1 cellular context compared by ENCODE assay signal in genomic region chr1:51878307-51878615, GRCh38.
TF ChIP-seq lines count a peak whose summit lies in the region.

No MANE protein-coding gene starts in this region.

TF ChIP-seq in HepG2, 621 proteins besides CTCF, POLR2A, EP300 and RAD21 (continued from another document and continues in another):
- TF ChIP-seq ZBTB49 (CRISPR knock-in tag; IDR thresholded peaks at IDR 0.05; ENCODE audit: borderline replicate concordance) (no peak), BHLHE40 (IDR thresholded peaks at IDR 0.05; ENCODE audit: low read length) (no peak), PRDM4 (CRISPR knock-in tag; IDR thresholded peaks at IDR 0.05; ENCODE audit: borderline replicate concordance) (no peak), KLF16 (CRISPR knock-in tag; IDR thresholded peaks at IDR 0.05) (0 out of 4 replicates have a peak, but pooled peaks of 1 of the 2 experiments have one; percentile 78), MED13 (CRISPR knock-in tag; IDR thresholded peaks at IDR 0.05) (no peak), CENPX (CRISPR knock-in tag; IDR thresholded peaks at IDR 0.05) (no peak), ZNF350 (CRISPR knock-in tag; IDR thresholded peaks at IDR 0.05; ENCODE audit: borderline replicate concordance, low read depth) (no peak), ZXDC (CRISPR knock-in tag; IDR thresholded peaks at IDR 0.05) (no peak), MZF1 (CRISPR knock-in tag; IDR thresholded peaks at IDR 0.05; ENCODE audit: borderline replicate concordance) (0 out of 2 replicates have a peak, but pooled peaks have one; percentile 29), FUBP1 (CRISPR knock-in tag; IDR thresholded peaks at IDR 0.05; ENCODE audit: borderline replicate concordance) (no peak), TBX2 (CRISPR knock-in tag; IDR thresholded peaks at IDR 0.05; ENCODE audit: borderline replicate concordance) (0 out of 2 replicates have a peak, but pooled peaks have one; percentile 49), NR3C1 (CRISPR knock-in tag; IDR thresholded peaks at IDR 0.05) (no peak), KDM5A (IDR thresholded peaks at IDR 0.05; ENCODE audit: borderline replicate concordance, low read length) (peak; percentile 50), ELF4 (CRISPR knock-in tag; IDR thresholded peaks at IDR 0.05; ENCODE audit: borderline replicate concordance) (no peak; the same call in 1 of the 2 replicates), NFKB2 (CRISPR knock-in tag; IDR thresholded peaks at IDR 0.05; ENCODE audit: borderline replicate concordance) (no peak), BATF2 (CRISPR knock-in tag; IDR thresholded peaks at IDR 0.05) (no peak), ZNF792 (CRISPR knock-in tag; IDR thresholded peaks at IDR 0.05) (no peak; the same call in 1 of the 2 replicates), LCORL (IDR thresholded peaks at IDR 0.05) (no peak), LCORL (CRISPR knock-in tag; IDR thresholded peaks at IDR 0.05) (no peak), PTBP1 (IDR thresholded peaks at IDR 0.05; ENCODE audit: low read depth, low read length, poor library complexity, severe bottlenecking) (no peak), SMAD1 (CRISPR knock-in tag; IDR thresholded peaks at IDR 0.05; ENCODE audit: borderline replicate concordance, low read depth) (peak; percentile 38; the same call in 1 of the 2 replicates), TFDP1 (CRISPR knock-in tag; IDR thresholded peaks at IDR 0.05; ENCODE audit: borderline replicate concordance) (no peak), ZNF615 (CRISPR knock-in tag; IDR thresholded peaks at IDR 0.05; ENCODE audit: borderline replicate concordance) (no peak), CSRNP2 (CRISPR knock-in tag; conservative IDR thresholded peaks at IDR 0.05; ENCODE audit: low read depth) (no peak), SMAD9 (CRISPR knock-in tag; IDR thresholded peaks at IDR 0.05) (no peak), TGIF2 (CRISPR knock-in tag; IDR thresholded peaks at IDR 0.05) (no peak), IKZF1 (IDR thresholded peaks at IDR 0.05) (no peak), HNRNPLL (IDR thresholded peaks at IDR 0.05; ENCODE audit: low read depth, low read length, poor library complexity, severe bottlenecking) (no peak), SALL1 (CRISPR knock-in tag; IDR thresholded peaks at IDR 0.05) (no peak), GLI4 (CRISPR knock-in tag; IDR thresholded peaks at IDR 0.05; ENCODE audit: borderline replicate concordance) (peak; percentile 52), ZNF775 (CRISPR knock-in tag; IDR thresholded peaks at IDR 0.05; ENCODE audit: borderline replicate concordance) (no peak), SNAI1 (CRISPR knock-in tag; IDR thresholded peaks at IDR 0.05; ENCODE audit: borderline replicate concordance) (no peak), ZNF12 (CRISPR knock-in tag; IDR thresholded peaks at IDR 0.05) (no peak), REPIN1 (CRISPR knock-in tag; IDR thresholded peaks at IDR 0.05; ENCODE audit: borderline replicate concordance, low read depth) (0 out of 2 replicates have a peak, but pooled peaks have one; percentile 5), CEBPB (IDR thresholded peaks at IDR 0.05; ENCODE audit: borderline replicate concordance, low read depth, low read length) (no peak), FOXM1 (CRISPR knock-in tag; IDR thresholded peaks at IDR 0.05) (no peak), ZNF275 (CRISPR knock-in tag; IDR thresholded peaks at IDR 0.05; ENCODE audit: borderline replicate concordance) (no peak), SYNCRIP (IDR thresholded peaks at IDR 0.05; ENCODE audit: insufficient read depth, low read depth, low read length) (no peak), MEIS1 (CRISPR knock-in tag; IDR thresholded peaks at IDR 0.05; ENCODE audit: borderline replicate concordance) (0 out of 2 replicates have a peak, but pooled peaks have one; percentile 40)
- TF ChIP-seq, protein P1, sequence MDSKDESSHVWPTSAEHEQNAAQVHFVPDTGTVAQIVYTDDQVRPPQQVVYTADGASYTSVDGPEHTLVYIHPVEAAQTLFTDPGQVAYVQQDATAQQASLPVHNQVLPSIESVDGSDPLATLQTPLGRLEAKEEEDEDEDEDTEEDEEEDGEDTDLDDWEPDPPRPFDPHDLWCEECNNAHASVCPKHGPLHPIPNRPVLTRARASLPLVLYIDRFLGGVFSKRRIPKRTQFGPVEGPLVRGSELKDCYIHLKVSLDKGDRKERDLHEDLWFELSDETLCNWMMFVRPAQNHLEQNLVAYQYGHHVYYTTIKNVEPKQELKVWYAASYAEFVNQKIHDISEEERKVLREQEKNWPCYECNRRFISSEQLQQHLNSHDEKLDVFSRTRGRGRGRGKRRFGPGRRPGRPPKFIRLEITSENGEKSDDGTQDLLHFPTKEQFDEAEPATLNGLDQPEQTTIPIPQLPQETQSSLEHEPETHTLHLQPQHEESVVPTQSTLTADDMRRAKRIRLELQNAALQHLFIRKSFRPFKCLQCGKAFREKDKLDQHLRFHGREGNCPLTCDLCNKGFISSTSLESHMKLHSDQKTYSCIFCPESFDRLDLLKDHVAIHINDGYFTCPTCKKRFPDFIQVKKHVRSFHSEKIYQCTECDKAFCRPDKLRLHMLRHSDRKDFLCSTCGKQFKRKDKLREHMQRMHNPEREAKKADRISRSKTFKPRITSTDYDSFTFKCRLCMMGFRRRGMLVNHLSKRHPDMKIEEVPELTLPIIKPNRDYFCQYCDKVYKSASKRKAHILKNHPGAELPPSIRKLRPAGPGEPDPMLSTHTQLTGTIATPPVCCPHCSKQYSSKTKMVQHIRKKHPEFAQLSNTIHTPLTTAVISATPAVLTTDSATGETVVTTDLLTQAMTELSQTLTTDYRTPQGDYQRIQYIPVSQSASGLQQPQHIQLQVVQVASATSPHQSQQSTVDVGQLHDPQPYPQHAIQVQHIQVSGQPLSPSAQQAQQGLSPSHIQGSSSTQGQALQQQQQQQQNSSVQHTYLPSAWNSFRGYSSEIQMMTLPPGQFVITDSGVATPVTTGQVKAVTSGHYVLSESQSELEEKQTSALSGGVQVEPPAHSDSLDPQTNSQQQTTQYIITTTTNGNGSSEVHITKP (CRISPR knock-in tag; IDR thresholded peaks at IDR 0.05; ENCODE audit: low read depth) = no peak
- TF ChIP-seq, protein P2, sequence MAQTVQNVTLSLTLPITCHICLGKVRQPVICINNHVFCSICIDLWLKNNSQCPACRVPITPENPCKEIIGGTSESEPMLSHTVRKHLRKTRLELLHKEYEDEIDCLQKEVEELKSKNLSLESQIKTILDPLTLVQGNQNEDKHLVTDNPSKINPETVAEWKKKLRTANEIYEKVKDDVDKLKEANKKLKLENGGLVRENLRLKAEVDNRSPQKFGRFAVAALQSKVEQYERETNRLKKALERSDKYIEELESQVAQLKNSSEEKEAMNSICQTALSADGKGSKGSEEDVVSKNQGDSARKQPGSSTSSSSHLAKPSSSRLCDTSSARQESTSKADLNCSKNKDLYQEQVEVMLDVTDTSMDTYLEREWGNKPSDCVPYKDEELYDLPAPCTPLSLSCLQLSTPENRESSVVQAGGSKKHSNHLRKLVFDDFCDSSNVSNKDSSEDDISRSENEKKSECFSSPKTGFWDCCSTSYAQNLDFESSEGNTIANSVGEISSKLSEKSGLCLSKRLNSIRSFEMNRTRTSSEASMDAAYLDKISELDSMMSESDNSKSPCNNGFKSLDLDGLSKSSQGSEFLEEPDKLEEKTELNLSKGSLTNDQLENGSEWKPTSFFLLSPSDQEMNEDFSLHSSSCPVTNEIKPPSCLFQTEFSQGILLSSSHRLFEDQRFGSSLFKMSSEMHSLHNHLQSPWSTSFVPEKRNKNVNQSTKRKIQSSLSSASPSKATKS (CRISPR knock-in tag; IDR thresholded peaks at IDR 0.05) = no peak
